Comparison of ENCODE assay signal across 8 cellular contexts in genomic region chr2:88691339-88692183, GRCh38. TPM values are rescaled to one million over a fixed set of nuclear protein-coding genes. Genes with fewer than 3 reads are reported as not detected.
A peak's percentile ranks its signal among the peaks of the same experiment; 100 is the strongest.
DNase-seq lines count a peak whose midpoint lies in the region; ATAC-seq and TF ChIP-seq lines count a peak whose summit lies in the region.

Gene RPIA, plus strand, starts transcription at chr2:88691673. Its CDS starts 26 bp downstream, at chr2:88691699.

- H3K27ac ChIP-seq in GM23338 (ENCODE audit: low read depth), result peak within 1 kb of the TSS; percentile 64; the same call in 1 of the 2 replicates
- peak within 1 kb of the TSS; percentile 83 for H3K27ac ChIP-seq in naive thymus-derived CD4-positive, alpha-beta T cell (ENCODE audit: low read depth, low read length)

- peaks cover 38% of the 10 kb centered on the region for H3K36me3 Mint-ChIP-seq in GM23338 (ENCODE audit: low read depth)
- H3K36me3 Mint-ChIP-seq in activated T-helper 1 cell treated with anti-CD3 and anti-CD28 coated beads, Interleukin-12 subunit alpha, Interleukin-12 subunit beta, Interleukin-2, Interleukin-4 antibody, amounts not matched to agents 30 ng/mL and 10 ng/mL and 1 ng/mL, durations not matched to agents 14 hours and 24 hours and 36 hours (ENCODE audit: low read depth), result peaks cover 8% of the 10 kb centered on the region
- peaks cover 4 to 25% (median 8%) of the 10 kb centered on the region in 5 donors for H3K36me3 Mint-ChIP-seq in naive thymus-derived CD4-positive, alpha-beta T cell
- H3K36me3 Mint-ChIP-seq in stimulated activated naive B cell treated with anti-CD40 and anti-IgM and Interleukin-4, amounts not matched to agents 10 μg/mL and 1 μg/mL and 100 μg/mL, for 72 hours, result peaks cover 10 to 26% of the 10 kb centered on the region in 2 donors

- peak within 1 kb of the TSS; percentile 87 for H3K4me2 ChIP-seq in GM23338

- peaks cover 13% of the 10 kb centered on the region for H3K27me3 Mint-ChIP-seq in GM23338 (ENCODE audit: insufficient read depth, low read depth, poor library complexity)
- H3K27me3 Mint-ChIP-seq in activated T-helper 1 cell treated with anti-CD3 and anti-CD28 coated beads, Interleukin-12 subunit alpha, Interleukin-12 subunit beta, Interleukin-2, Interleukin-4 antibody, amounts not matched to agents 30 ng/mL and 10 ng/mL and 1 ng/mL, durations not matched to agents 14 hours and 24 hours and 36 hours (ENCODE audit: insufficient read depth), result no peaks in the 10 kb centered on the region
- H3K27me3 Mint-ChIP-seq in naive thymus-derived CD4-positive, alpha-beta T cell, result no peaks in the 10 kb centered on the region
- no peaks in the 10 kb centered on the region for H3K27me3 Mint-ChIP-seq in stimulated activated naive B cell treated with anti-CD40 and anti-IgM and Interleukin-4, amounts not matched to agents 10 μg/mL and 1 μg/mL and 100 μg/mL, for 72 hours

- intact Hi-C loops in activated T-helper 1 cell treated with anti-CD3 and anti-CD28 coated beads, Interleukin-12 subunit alpha, Interleukin-12 subunit beta, Interleukin-2, Interleukin-4 antibody, amounts not matched to agents 30 ng/mL and 10 ng/mL and 1 ng/mL, durations not matched to agents 14 hours and 24 hours and 36 hours (cut with micrococcal nuclease), result loop anchor here (1.0 kb wide), 5 partner anchors 19 to 100 kb away; partner anchors contain the start of gene EIF2AK3
- intact Hi-C loops in naive thymus-derived CD4-positive, alpha-beta T cell (cut with micrococcal nuclease), result loop anchor here (1.0 to 2.0 kb wide), 6 partner anchors 22 to 636 kb away; partner anchors contain the start of genes EIF2AK3 (in 2 of the 2) and KRCC1 (in 2 of the 2)

- H3K9me3 Mint-ChIP-seq in GM23338, result peaks cover 44% of the 10 kb centered on the region
- H3K9me3 Mint-ChIP-seq in activated T-helper 1 cell treated with anti-CD3 and anti-CD28 coated beads, Interleukin-12 subunit alpha, Interleukin-12 subunit beta, Interleukin-2, Interleukin-4 antibody, amounts not matched to agents 30 ng/mL and 10 ng/mL and 1 ng/mL, durations not matched to agents 14 hours and 24 hours and 36 hours, result no peaks in the 10 kb centered on the region
- H3K9me3 Mint-ChIP-seq in naive thymus-derived CD4-positive, alpha-beta T cell, result peaks cover 0 to 9% (median 0%) of the 10 kb centered on the region in 11 donors
- H3K9me3 Mint-ChIP-seq in stimulated activated naive B cell treated with anti-CD40 and anti-IgM and Interleukin-4, amounts not matched to agents 10 μg/mL and 1 μg/mL and 100 μg/mL, for 72 hours, result peaks cover 5% of the 10 kb centered on the region in 2 donors

- POLR2A ChIA-PET in naive thymus-derived CD4-positive, alpha-beta T cell (lab: Charles Lee), result interaction anchor here (1.0 to 3.4 kb wide), 4 partner anchors 9 to 65 kb away, joined by 3 to 26 read pairs (median 8); partner anchors contain the start of gene EIF2AK3

- H3K9me3 ChIP-seq in naive thymus-derived CD4-positive, alpha-beta T cell (ENCODE audit: control insufficient read depth in 2 of 3, low read length in 3 of 3), result no peaks in the 10 kb centered on the region

- TF ChIP-seq CTCF in GM23338 (conservative IDR thresholded peaks at IDR 0.05; ENCODE audit: low read depth in 2 of 2), result peak; percentile 50 to 63

- peak within 1 kb of the TSS; percentile 97 for H3K27ac Mint-ChIP-seq in GM23338
- peak within 1 kb of the TSS; percentile 91 for H3K27ac Mint-ChIP-seq in activated T-helper 1 cell treated with anti-CD3 and anti-CD28 coated beads, Interleukin-12 subunit alpha, Interleukin-12 subunit beta, Interleukin-2, Interleukin-4 antibody, amounts not matched to agents 30 ng/mL and 10 ng/mL and 1 ng/mL, durations not matched to agents 14 hours and 24 hours and 36 hours
- H3K27ac Mint-ChIP-seq in naive thymus-derived CD4-positive, alpha-beta T cell, result peak within 1 kb of the TSS; percentile 86 to 98 (median 94)
- H3K27ac Mint-ChIP-seq in stimulated activated naive B cell treated with anti-CD40 and anti-IgM and Interleukin-4, amounts not matched to agents 10 μg/mL and 1 μg/mL and 100 μg/mL, for 72 hours, result peak within 1 kb of the TSS; percentile 97

- ATAC-seq in GM23338, result peak; percentile 96
- ATAC-seq in naive thymus-derived CD4-positive, alpha-beta T cell, result peak; percentile 98
- peak; percentile 95 to 97 for ATAC-seq in stimulated activated naive B cell treated with anti-CD40 and anti-IgM and Interleukin-4, amounts not matched to agents 10 μg/mL and 1 μg/mL and 100 μg/mL, for 72 hours (replicated peaks)

- CTCF ChIA-PET in naive thymus-derived CD4-positive, alpha-beta T cell (lab: Charles Lee), result interaction anchor here (0.9 to 1.9 kb wide), 6 partner anchors 9 to 100 kb away, joined by 3 to 8 read pairs (median 3); no protein-coding TSS in a partner anchor

- peaks cover 48% of the 10 kb centered on the region for H3K79me2 ChIP-seq in GM23338 (replicated peaks; ENCODE audit: insufficient read depth)

- peak within 1 kb of the TSS; percentile 95 for H2AFZ ChIP-seq in GM23338

- peak within 1 kb of the TSS; percentile 93 for H3K4me3 Mint-ChIP-seq in GM23338
- peak within 1 kb of the TSS; percentile 96 for H3K4me3 Mint-ChIP-seq in activated T-helper 1 cell treated with anti-CD3 and anti-CD28 coated beads, Interleukin-12 subunit alpha, Interleukin-12 subunit beta, Interleukin-2, Interleukin-4 antibody, amounts not matched to agents 30 ng/mL and 10 ng/mL and 1 ng/mL, durations not matched to agents 14 hours and 24 hours and 36 hours
- H3K4me3 Mint-ChIP-seq in naive thymus-derived CD4-positive, alpha-beta T cell, result peak within 1 kb of the TSS; percentile 93 to 99 (median 98)
- peak within 1 kb of the TSS; percentile 90 to 94 for H3K4me3 Mint-ChIP-seq in stimulated activated naive B cell treated with anti-CD40 and anti-IgM and Interleukin-4, amounts not matched to agents 10 μg/mL and 1 μg/mL and 100 μg/mL, for 72 hours

- peaks cover 3% of the 10 kb centered on the region; the same call in 1 of the 2 replicates for H3K36me3 ChIP-seq in GM23338 (ENCODE audit: insufficient read depth)
- no peaks in the 10 kb centered on the region for H3K36me3 ChIP-seq in naive thymus-derived CD4-positive, alpha-beta T cell (ENCODE audit: control insufficient read depth in 2 of 3, insufficient read depth in 3 of 3, low read length in 3 of 3)

- H3F3A ChIP-seq in GM23338 (replicated peaks; ENCODE audit: low read depth), result no peaks in the 10 kb centered on the region

- H3K4me1 ChIP-seq in GM23338 (ENCODE audit: insufficient read depth), result peaks cover 4% of the 10 kb centered on the region
- H3K4me1 ChIP-seq in naive thymus-derived CD4-positive, alpha-beta T cell (ENCODE audit: control insufficient read depth in 2 of 2, insufficient read depth in 2 of 2, low read length in 2 of 2), result peaks cover 14 to 21% of the 10 kb centered on the region in 2 donors

- peaks cover 10% of the 10 kb centered on the region for H3K9me2 ChIP-seq in GM23338 (ENCODE audit: insufficient read depth)

- no peaks in the 10 kb centered on the region for H4K20me1 ChIP-seq in GM23338 (replicated peaks; ENCODE audit: insufficient read depth)

- peak within 1 kb of the TSS; percentile 92 for H3K4me3 ChIP-seq in GM23338
- peak within 1 kb of the TSS; percentile 89 for H3K4me3 ChIP-seq in naive thymus-derived CD4-positive, alpha-beta T cell (ENCODE audit: low read length)

- DNase-seq in EL, result peak; percentile 99
- DNase-seq in GM23338 (ENCODE audit: low spot score), result peak; percentile 99
- DNase-seq in LHCN-M2 (ENCODE audit: low read depth), result peak; percentile 98
- peak; percentile 98 for DNase-seq in RPMI7951 (ENCODE audit: low read depth)
- DNase-seq in activated T-helper 1 cell treated with anti-CD3 and anti-CD28 coated beads, Interleukin-12 subunit alpha, Interleukin-12 subunit beta, Interleukin-2, Interleukin-4 antibody, amounts not matched to agents 30 ng/mL and 10 ng/mL and 1 ng/mL, durations not matched to agents 14 hours and 24 hours and 36 hours (ENCODE audit: low spot score), result peak; percentile 98
- DNase-seq in fibroblast of gingiva (ENCODE audit: low read depth), result peak; percentile 98
- peak; percentile 93 to 99 (median 98) for DNase-seq in naive thymus-derived CD4-positive, alpha-beta T cell
- peak; percentile 98 for DNase-seq in stimulated activated naive B cell treated with anti-CD40 and anti-IgM and Interleukin-4, amounts not matched to agents 10 μg/mL and 1 μg/mL and 100 μg/mL, for 72 hours

- peaks cover 20% of the 10 kb centered on the region for H3K4me1 Mint-ChIP-seq in GM23338
- H3K4me1 Mint-ChIP-seq in activated T-helper 1 cell treated with anti-CD3 and anti-CD28 coated beads, Interleukin-12 subunit alpha, Interleukin-12 subunit beta, Interleukin-2, Interleukin-4 antibody, amounts not matched to agents 30 ng/mL and 10 ng/mL and 1 ng/mL, durations not matched to agents 14 hours and 24 hours and 36 hours (ENCODE audit: low read depth), result peaks cover 41% of the 10 kb centered on the region
- H3K4me1 Mint-ChIP-seq in naive thymus-derived CD4-positive, alpha-beta T cell, result peaks cover 24 to 70% (median 67%) of the 10 kb centered on the region in 7 donors
- H3K4me1 Mint-ChIP-seq in stimulated activated naive B cell treated with anti-CD40 and anti-IgM and Interleukin-4, amounts not matched to agents 10 μg/mL and 1 μg/mL and 100 μg/mL, for 72 hours, result peaks cover 35 to 73% of the 10 kb centered on the region in 2 donors

- no peaks in the 10 kb centered on the region; the same call in 1 of the 2 replicates for H3K27me3 ChIP-seq in GM23338 (ENCODE audit: insufficient read depth)
- H3K27me3 ChIP-seq in naive thymus-derived CD4-positive, alpha-beta T cell (ENCODE audit: control insufficient read depth in 2 of 2, insufficient read depth in 2 of 2, low read length in 2 of 2), result no peaks in the 10 kb centered on the region

TF ChIP-seq in GM23338, 12 proteins besides CTCF, POLR2A, EP300 and RAD21 (continues in another document):
- no peak for TF ChIP-seq NANOG (IDR thresholded peaks at IDR 0.05; ENCODE audit: borderline replicate concordance)

RNA-seq across cellular contexts. Expression of gene RPIA, which starts in this region (rescaled TPM):
- total RNA-seq in GM23338 (2014; rRNA removed; shearing (Covaris generic)), result 15.2 and 18.8 TPM in 2 replicates
- 22.0 and 22.5 TPM in 2 replicates for polyA plus RNA-seq in GM23338 (2016; fragmentation: Nextera tagmentation; extraction: Ambion mirVana)
- 6.6 and 8.0 TPM in 2 replicates for total RNA-seq in LHCN-M2 (2014; rRNA removed)
- polyA plus RNA-seq in LHCN-M2 (2012), result 9.0 TPM
- 6.8 and 10.3 TPM in 2 replicates for total RNA-seq in RPMI7951 (2014; rRNA removed; shearing (Covaris generic))
- total RNA-seq in activated T-helper 1 cell treated with anti-CD3 and anti-CD28 coated beads, Interleukin-12 subunit alpha, Interleukin-12 subunit beta, Interleukin-2, Interleukin-4 antibody, amounts not matched to agents 30 ng/mL and 10 ng/mL and 1 ng/mL, durations not matched to agents 14 hours and 24 hours and 36 hours, result 79.1 and 83.1 TPM in 2 replicates
- total RNA-seq in naive thymus-derived CD4-positive, alpha-beta T cell, result 10 to 100 TPM; 16.4 to 38.4 (median 23.1) TPM
- 10 to 100 TPM; 60.2 to 65.3 TPM for polyA plus RNA-seq in naive thymus-derived CD4-positive, alpha-beta T cell

Comparison
In these comparisons a context has a peak if more than half of its experiments do, and no peak if none do; other contexts are left out.
1. Peak in every context shown above with its lines: DNase-seq, ATAC-seq, H3K4me3 ChIP-seq and H3K27ac ChIP-seq.